In the genomic region with DNA sequence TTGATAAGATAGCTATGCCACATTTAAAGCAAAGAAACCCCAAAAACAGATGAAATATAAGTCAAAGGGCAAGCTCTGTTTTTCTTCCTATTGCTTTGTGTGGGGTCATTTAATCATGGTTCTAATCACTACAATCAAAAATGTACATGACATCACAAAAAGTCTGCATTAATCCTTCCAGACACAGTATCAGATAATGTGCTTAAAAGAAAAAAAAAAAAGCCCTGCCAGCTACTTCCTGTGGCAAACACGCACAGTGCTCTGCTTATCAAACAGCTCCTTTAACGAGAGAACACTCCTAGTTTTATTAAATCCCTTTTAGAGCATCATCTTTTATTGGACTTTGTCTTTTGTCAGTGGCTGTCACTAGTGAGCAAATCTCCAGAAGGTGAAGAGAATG, we compare ENCODE assay signal across 17 cellular contexts.
DNase-seq lines count a peak whose midpoint lies in the region; ATAC-seq and TF ChIP-seq lines count a peak whose summit lies in the region.
"Had no signal": no experiment of that assay in that cellular context is flagged by ENCODE, and none has a peak within 500 bp of the region (broad histone marks: within the 10 kb centered on the region; RNA-seq: fewer than 3 reads in every experiment).

No MANE protein-coding gene starts in this region.

- H3K4me1 ChIP-seq in SJCRH30 (no peaks in the 10 kb centered on the region), ovary (ENCODE audit: insufficient read depth) (no peaks in the 10 kb centered on the region)
- H3K4me1 ChIP-seq: A549, Peyer's patch had no signal

- H3K4me3 ChIP-seq in SJCRH30 (no peak overlapping the region), ovary (no peak overlapping the region)
- H3K4me3 ChIP-seq: A549, Peyer's patch had no signal

- no peak for TF ChIP-seq CTCF in ovary (IDR thresholded peaks at IDR 0.05)

- H3K36me3 Mint-ChIP-seq in stimulated activated naive CD8-positive, alpha-beta T cell treated with anti-CD3 and anti-CD28 coated beads, Interleukin-15, Interleukin-2, amounts not matched to agents 100 ng/mL and 50 ng/mL, for 24 hours (ENCODE audit: low read depth): peaks cover 7% of the 10 kb centered on the region
- no peaks in the 10 kb centered on the region for H3K36me3 Mint-ChIP-seq in T-cell

- intact Hi-C loops in ovary (cut with DNase I): no loop called here

- peak overlapping the region; percentile 72 for H3K27ac Mint-ChIP-seq in stimulated activated naive CD8-positive, alpha-beta T cell treated with anti-CD3 and anti-CD28 coated beads, Interleukin-15, Interleukin-2, amounts not matched to agents 100 ng/mL and 50 ng/mL, for 24 hours
- H3K27ac Mint-ChIP-seq in T-cell: peak overlapping the region; percentile 1 to 78

- CTCF ChIA-PET in T-cell (lab: Charles Lee): interaction anchor here in 1 of 2 donors (0.6 to 1.8 kb wide), 4 partner anchors 11 to 1570 kb away, joined by 4 to 7 read pairs (median 5); no protein-coding TSS in a partner anchor

- no peaks in the 10 kb centered on the region for H3K36me3 ChIP-seq in SJCRH30
- H3K36me3 ChIP-seq in ovary: no peaks in the 10 kb centered on the region
- H3K36me3 ChIP-seq: Peyer's patch had no signal

- peaks cover 4% of the 10 kb centered on the region for H3K9me3 Mint-ChIP-seq in stimulated activated naive CD8-positive, alpha-beta T cell treated with anti-CD3 and anti-CD28 coated beads, Interleukin-15, Interleukin-2, amounts not matched to agents 100 ng/mL and 50 ng/mL, for 24 hours
- H3K9me3 Mint-ChIP-seq in T-cell: peaks cover 0 to 5% (median 4%) of the 10 kb centered on the region in 3 donors

- no peak overlapping the region for H3K27ac ChIP-seq in SJCRH30
- H3K27ac ChIP-seq in ovary: no peak overlapping the region
- H3K27ac ChIP-seq: A549, KMS-11, Peyer's patch had no signal

- 1 to 8% (median 3%) methylated on average over 2 of the region's 2 CpGs for WGBS in ovary, 3 donors

- no peaks in the 10 kb centered on the region for H3K27me3 Mint-ChIP-seq in stimulated activated naive CD8-positive, alpha-beta T cell treated with anti-CD3 and anti-CD28 coated beads, Interleukin-15, Interleukin-2, amounts not matched to agents 100 ng/mL and 50 ng/mL, for 24 hours
- peaks cover 0 to 3% of the 10 kb centered on the region in 2 donors for H3K27me3 Mint-ChIP-seq in T-cell

- TF ChIP-seq POLR2A in ovary (IDR thresholded peaks at IDR 0.05): no peak

- POLR2A ChIA-PET in T-cell (lab: Charles Lee): interaction anchor here (0.6 to 0.7 kb wide), 3 partner anchors 8 to 1346 kb away, joined by 3 to 4 read pairs (median 4); no protein-coding TSS in a partner anchor

- H3K4me1 Mint-ChIP-seq in stimulated activated naive CD8-positive, alpha-beta T cell treated with anti-CD3 and anti-CD28 coated beads, Interleukin-15, Interleukin-2, amounts not matched to agents 100 ng/mL and 50 ng/mL, for 24 hours (ENCODE audit: low read depth): peaks cover 22% of the 10 kb centered on the region
- H3K4me1 Mint-ChIP-seq in T-cell: peaks cover 17 to 25% (median 19%) of the 10 kb centered on the region in 3 donors

- H3K9me3 ChIP-seq in SJCRH30 (replicated peaks) (no peaks in the 10 kb centered on the region), ovary (no peaks in the 10 kb centered on the region)
- H3K9me3 ChIP-seq: Peyer's patch had no signal

- no peak for ATAC-seq in stimulated activated naive CD8-positive, alpha-beta T cell treated with anti-CD3 and anti-CD28 coated beads, Interleukin-15, Interleukin-2, amounts not matched to agents 100 U/mL and 50 U/mL, for 24 hours
- ATAC-seq in T-cell (replicated peaks in 1 of 4) (peak in 3 of 4 experiments; percentile 50 to 81 (median 61)), HG02623 (IDR thresholded peaks at IDR 0.05; ENCODE audit: unreplicated experiment) (no peak)
- ATAC-seq: A549, HepG2 had no signal

- H3K27me3 ChIP-seq in SJCRH30 (no peaks in the 10 kb centered on the region), ovary (no peaks in the 10 kb centered on the region)
- H3K27me3 ChIP-seq: Peyer's patch had no signal

- DNase-seq in stimulated activated naive CD8-positive, alpha-beta T cell treated with anti-CD3 and anti-CD28 coated beads, Interleukin-15, Interleukin-2, amounts not matched to agents 100 U/mL and 50 U/mL, for 24 hours: no peak
- no peak for DNase-seq in T-cell
- peak; percentile 3 for DNase-seq in central memory CD4-positive, alpha-beta T cell
- no peak for DNase-seq in NCI-H69 (lab: John Stamatoyannopoulos, UW)
- DNase-seq in SJCRH30: no peak
- DNase-seq in ovary: no peak
- DNase-seq: MM.1S, NCI-H1105, NCI-H187, NCI-H82, Peyer's patch, Right ventricle myocardium superior had no signal

- no peak for TF ChIP-seq EP300 in ovary (IDR thresholded peaks at IDR 0.05)

- peak overlapping the region; percentile 26 for H3K4me3 Mint-ChIP-seq in stimulated activated naive CD8-positive, alpha-beta T cell treated with anti-CD3 and anti-CD28 coated beads, Interleukin-15, Interleukin-2, amounts not matched to agents 100 ng/mL and 50 ng/mL, for 24 hours
- H3K4me3 Mint-ChIP-seq in T-cell: peak overlapping the region; percentile 46 to 49 (median 47)

Comparison
In these comparisons a context has a peak if more than half of its experiments do, and no peak if none do; other contexts are left out.
1. ATAC-seq: peak in T-cell (3 of 4); none in stimulated activated naive CD8-positive, alpha-beta T cell treated with anti-CD3 and anti-CD28 coated beads, Interleukin-15, Interleukin-2, amounts not matched to agents 100 U/mL and 50 U/mL, for 24 hours (single experiment) and HG02623 (single experiment).